In the genomic region with DNA sequence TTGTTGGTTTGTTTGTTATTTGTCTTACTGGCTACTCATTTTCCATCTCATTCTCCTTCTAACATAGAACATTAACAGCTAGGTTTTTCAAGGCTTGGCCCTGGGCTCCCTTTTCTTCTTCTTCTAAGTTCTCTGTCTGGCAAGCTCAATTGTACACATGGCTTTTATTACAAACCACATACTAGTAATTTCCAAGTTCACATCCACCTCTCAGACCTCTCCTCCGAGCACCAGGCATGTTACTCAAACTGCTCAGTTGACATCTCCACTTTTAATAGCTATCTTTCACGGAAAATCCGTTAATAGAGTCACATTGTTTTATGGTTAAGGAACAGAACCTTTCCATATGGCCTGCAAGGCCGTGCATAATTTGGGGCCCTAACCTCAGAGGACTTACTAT, we compare ENCODE assay signal across 15 cellular contexts.
"Had no signal": no experiment of that assay in that cellular context is flagged by ENCODE, and none has a peak within 500 bp of the region (broad histone marks: within the 10 kb centered on the region; RNA-seq: fewer than 3 reads in every experiment).

No MANE protein-coding gene starts in this region.

- DNase-seq: activated CD4-positive, alpha-beta T cell treated with anti-CD3 and anti-CD28 coated beads, Interleukin-2, amount 50 U/mL, for 4 hours; activated CD4-positive, CD25-positive, alpha-beta regulatory T cell treated with anti-CD3 and anti-CD28 coated beads, Interleukin-2, amount 50 U/mL, for 72 hours; activated naive CD4-positive, alpha-beta T cell treated with anti-CD3 and anti-CD28 coated beads, Interleukin-2, amount 10 ng/mL, durations not matched to agents 7 days and 5 days; activated T-cell treated with anti-CD3 and anti-CD28 coated beads for 4 hours; erythroblast; foreskin melanocyte; left ventricle myocardium superior; mucosa of descending colon; naive thymus-derived CD4-positive, alpha-beta T cell; retina; stimulated activated CD4-positive, alpha-beta T cell treated with anti-CD3 and anti-CD28 coated beads, Interleukin-4, amount 100 ng/mL, for 4 hours; stimulated activated CD8-positive, alpha-beta memory T cell treated with anti-CD3 and anti-CD28 coated beads, Interleukin-4, amount 100 ng/mL, for 48 hours; stimulated activated naive CD4-positive, alpha-beta T cell treated with Interleukin-2 at 50 U/mL for 16 hours; substantia nigra had no signal

- H2AFZ ChIP-seq: parathyroid adenoma had no signal

- ATAC-seq: left ventricle myocardium superior; naive thymus-derived CD4-positive, alpha-beta T cell had no signal

- H3K9me3 ChIP-seq: mucosa of descending colon had no signal

- H3K4me1 ChIP-seq: parathyroid adenoma had no signal

- H3K9ac ChIP-seq: parathyroid adenoma had no signal

- H3K79me2 ChIP-seq: parathyroid adenoma had no signal

- H3K27ac ChIP-seq: parathyroid adenoma had no signal

- H3K4me3 ChIP-seq: mucosa of descending colon had no signal
